25 cellular contexts compared by ENCODE assay signal in genomic region chr17:68425979-68426378, GRCh38.
"Had no signal": no experiment of that assay in that cellular context is flagged by ENCODE, and none has a peak within 500 bp of the region (broad histone marks: within the 10 kb centered on the region; RNA-seq: fewer than 3 reads in every experiment).

No MANE protein-coding gene starts in this region.

- DNase-seq: activated CD4-positive, alpha-beta T cell treated with anti-CD3 and anti-CD28 coated beads for 4 hours; activated CD4-positive, alpha-beta T cell treated with anti-CD3 and anti-CD28 coated beads, Interleukin-2, amount 50 U/mL, for 4 hours; activated CD8-positive, alpha-beta memory T cell treated with anti-CD3 and anti-CD28 coated beads, Interleukin-2, amount 50 U/mL, for 48 hours; activated CD8-positive, alpha-beta T cell treated with anti-CD3 and anti-CD28 coated beads, Interleukin-2, amount 10 ng/mL, durations not matched to agents 7 days and 5 days; activated effector memory CD4-positive, alpha-beta T cell treated with anti-CD3 and anti-CD28 coated beads, Interleukin-2, amount 50 U/mL, for 16 hours; activated naive CD4-positive, alpha-beta T cell treated with Interleukin-2 at 50 U/mL for 16 hours; activated naive CD8-positive, alpha-beta T cell treated with anti-CD3 and anti-CD28 coated beads, Interleukin-2, amount 50 U/mL, for 24 hours; activated T-cell treated with anti-CD3 and anti-CD28 coated beads, Interleukin-2, amount 50 U/mL, for 1 hour; amniotic stem cell; body of pancreas; central memory CD4-positive, alpha-beta T cell; NCI-H1092; NCI-H1417; NCI-H1930; NCI-H2171; NCI-H2227 treated with DMSO at 0.1 percent for 48 hours; NCI-H446 treated with DMSO at 0.1 percent for 48 hours; NCI-H524 treated with DMSO at 0.1 percent for 48 hours; NCI-H748 treated with DMSO at 0.1 percent for 48 hours; SIG-M5; T-helper 17 cell had no signal

- H3K27me3 Mint-ChIP-seq: activated naive CD8-positive, alpha-beta T cell treated with anti-CD3 and anti-CD28 coated beads, Interleukin-2, amount 50 U/mL, for 24 hours; T-helper 17 cell had no signal

- H3K9me3 Mint-ChIP-seq: activated naive CD4-positive, alpha-beta T cell treated with anti-CD3 and anti-CD28 coated beads, Interleukin-2, amount 50 U/mL, for 72 hours; activated naive CD8-positive, alpha-beta T cell treated with anti-CD3 and anti-CD28 coated beads, Interleukin-2, amount 50 U/mL, for 24 hours had no signal

- ATAC-seq: activated CD4-positive, CD25-positive, alpha-beta regulatory T cell treated with anti-CD3 and anti-CD28 coated beads, Interleukin-2, amount 50 U/mL, for 24 hours; activated CD8-positive, alpha-beta T cell treated with anti-CD3 and anti-CD28 coated beads, Interleukin-2, amount 10 ng/mL, durations not matched to agents 7 days and 5 days; activated naive CD4-positive, alpha-beta T cell treated with anti-CD3 and anti-CD28 coated beads, Interleukin-2, amount 50 U/mL, for 72 hours; activated naive CD8-positive, alpha-beta T cell treated with anti-CD3 and anti-CD28 coated beads, Interleukin-2, amount 50 U/mL, for 24 hours; body of pancreas; T-helper 17 cell had no signal

- H3K4me3 ChIP-seq: ascending aorta, body of pancreas had no signal

- H3K36me3 Mint-ChIP-seq: activated naive CD4-positive, alpha-beta T cell treated with anti-CD3 and anti-CD28 coated beads, Interleukin-2, amount 50 U/mL, for 72 hours had no signal

- H3K9ac ChIP-seq: KMS-11 had no signal

- H3K4me3 Mint-ChIP-seq: activated CD8-positive, alpha-beta T cell treated with anti-CD3 and anti-CD28 coated beads, Interleukin-2, amount 10 ng/mL, durations not matched to agents 7 days and 5 days; activated naive CD8-positive, alpha-beta T cell treated with anti-CD3 and anti-CD28 coated beads, Interleukin-2, amount 50 U/mL, for 24 hours; T-helper 17 cell had no signal

- H3K4me1 ChIP-seq: ascending aorta, body of pancreas had no signal

- H3K27ac ChIP-seq: ascending aorta, body of pancreas, KMS-11 had no signal

- H3K27ac Mint-ChIP-seq: activated CD8-positive, alpha-beta T cell treated with anti-CD3 and anti-CD28 coated beads, Interleukin-2, amount 10 ng/mL, durations not matched to agents 7 days and 5 days; activated naive CD4-positive, alpha-beta T cell treated with anti-CD3 and anti-CD28 coated beads, Interleukin-2, amount 50 U/mL, for 72 hours; activated naive CD8-positive, alpha-beta T cell treated with anti-CD3 and anti-CD28 coated beads, Interleukin-2, amount 50 U/mL, for 24 hours; T-helper 17 cell had no signal

- H3K27me3 ChIP-seq: ascending aorta, body of pancreas had no signal

- H3K9me3 ChIP-seq: ascending aorta, body of pancreas had no signal

- H3K4me1 Mint-ChIP-seq: activated naive CD8-positive, alpha-beta T cell treated with anti-CD3 and anti-CD28 coated beads, Interleukin-2, amount 50 U/mL, for 24 hours; T-helper 17 cell had no signal
